In genomic region chr9:18317896-18318295, GRCh38 we compare ENCODE assay signal across 31 cellular contexts.
"Had no signal": no experiment of that assay in that cellular context is flagged by ENCODE, and none has a peak within 500 bp of the region (broad histone marks: within the 10 kb centered on the region; RNA-seq: fewer than 3 reads in every experiment).

No MANE protein-coding gene starts in this region.

- H3K27ac Mint-ChIP-seq: activated CD4-positive, alpha-beta memory T cell treated with anti-CD3 and anti-CD28 coated beads, Interleukin-2, amount 10 ng/mL, durations not matched to agents 7 days and 5 days; activated CD4-positive, alpha-beta T cell treated with anti-CD3 and anti-CD28 coated beads, Interleukin-2, amount 10 ng/mL, durations not matched to agents 24 days and 14 days; activated naive CD4-positive, alpha-beta T cell treated with anti-CD3 and anti-CD28 coated beads, Interleukin-2, amount 50 U/mL, for 24 hours; activated T-helper 2 cell treated with anti-CD3 and anti-CD28 coated beads, Interferon-gamma antibody, Interleukin-2, Interleukin-4, amounts not matched to agents 10 μg/mL and 5 μg/mL and 100 μg/mL, durations not matched to agents 14 hours and 24 hours and 36 hours; effector memory CD8-positive, alpha-beta T cell; naive thymus-derived CD4-positive, alpha-beta T cell; stimulated activated naive B cell treated with anti-CD40 and anti-IgM and Interleukin-4, amounts not matched to agents 10 μg/mL and 1 μg/mL and 100 μg/mL, for 72 hours had no signal

- H2AFZ ChIP-seq: parathyroid adenoma had no signal

- H3K36me3 Mint-ChIP-seq: activated naive CD4-positive, alpha-beta T cell treated with anti-CD3 and anti-CD28 coated beads, Interleukin-2, amount 50 U/mL, for 24 hours; naive thymus-derived CD4-positive, alpha-beta T cell; stimulated activated naive B cell treated with anti-CD40 and anti-IgM and Interleukin-4, amounts not matched to agents 10 μg/mL and 1 μg/mL and 100 μg/mL, for 72 hours had no signal

- H3K79me2 ChIP-seq: parathyroid adenoma had no signal

- H3K4me1 ChIP-seq: body of pancreas, esophagus squamous epithelium, parathyroid adenoma, psoas muscle, right atrium auricular region, stomach, suprapubic skin, tibial artery had no signal

- H3K4me3 Mint-ChIP-seq: activated CD4-positive, alpha-beta memory T cell treated with anti-CD3 and anti-CD28 coated beads, Interleukin-2, amount 10 ng/mL, durations not matched to agents 7 days and 5 days; activated CD4-positive, alpha-beta T cell treated with anti-CD3 and anti-CD28 coated beads, Interleukin-2, amount 10 ng/mL, durations not matched to agents 24 days and 14 days; activated naive CD4-positive, alpha-beta T cell treated with anti-CD3 and anti-CD28 coated beads, Interleukin-2, amount 50 U/mL, for 24 hours; activated T-cell treated with anti-CD3 and anti-CD28 coated beads, Interleukin-2, amount 50 U/mL, for 4 hours; effector memory CD8-positive, alpha-beta T cell; naive thymus-derived CD4-positive, alpha-beta T cell; neural crest cell; stimulated activated naive B cell treated with anti-CD40 and anti-IgM and Interleukin-4, amounts not matched to agents 10 μg/mL and 1 μg/mL and 100 μg/mL, for 72 hours had no signal

- H3K9me3 Mint-ChIP-seq: activated naive CD4-positive, alpha-beta T cell treated with anti-CD3 and anti-CD28 coated beads, Interleukin-2, amount 50 U/mL, for 24 hours; activated T-helper 2 cell treated with anti-CD3 and anti-CD28 coated beads, Interferon-gamma antibody, Interleukin-2, Interleukin-4, amounts not matched to agents 10 μg/mL and 5 μg/mL and 100 μg/mL, durations not matched to agents 14 hours and 24 hours and 36 hours had no signal

- DNase-seq: activated CD4-positive, alpha-beta memory T cell treated with anti-CD3 and anti-CD28 coated beads, Interleukin-2, amount 10 ng/mL, durations not matched to agents 7 days and 5 days; activated CD4-positive, alpha-beta T cell treated with anti-CD3 and anti-CD28 coated beads, Interleukin-2, amount 10 ng/mL, durations not matched to agents 24 days and 14 days; activated CD4-positive, CD25-positive, alpha-beta regulatory T cell treated with anti-CD3 and anti-CD28 coated beads, Interleukin-2, amount 50 U/mL, for 72 hours; activated CD8-positive, alpha-beta memory T cell treated with anti-CD3 and anti-CD28 coated beads, Interleukin-2, amount 50 U/mL, for 48 hours; activated T-cell treated with anti-CD3 and anti-CD28 coated beads, Interleukin-2, amount 50 U/mL, for 4 hours; anterior cingulate cortex; body of pancreas; cerebellar nuclear complex; cortex of kidney; effector memory CD8-positive, alpha-beta T cell; esophagus squamous epithelium; head of caudate nucleus; hippocampal formation; left colon; midbrain; naive thymus-derived CD4-positive, alpha-beta T cell; nucleus accumbens; psoas muscle; stimulated activated CD4-positive, alpha-beta T cell treated with anti-CD3 and anti-CD28 coated beads, Interleukin-1b, Interleukin-23, amount 100 ng/mL, for 48 hours; stimulated activated naive B cell treated with anti-CD40 and anti-IgM and Interleukin-4, amounts not matched to agents 10 μg/mL and 1 μg/mL and 100 μg/mL, for 72 hours; stomach; T-helper 2 cell; tibial artery had no signal

- H3K4me2 ChIP-seq: smooth muscle cell had no signal

- H3K9ac ChIP-seq: parathyroid adenoma had no signal

- H3K36me3 ChIP-seq: cardiac muscle cell, esophagus squamous epithelium, right atrium auricular region, stomach, suprapubic skin, tibial artery had no signal

- H3K4me1 Mint-ChIP-seq: activated CD4-positive, alpha-beta memory T cell treated with anti-CD3 and anti-CD28 coated beads, Interleukin-2, amount 10 ng/mL, durations not matched to agents 7 days and 5 days; activated CD4-positive, alpha-beta T cell treated with anti-CD3 and anti-CD28 coated beads, Interleukin-2, amount 10 ng/mL, durations not matched to agents 24 days and 14 days; activated naive CD4-positive, alpha-beta T cell treated with anti-CD3 and anti-CD28 coated beads, Interleukin-2, amount 50 U/mL, for 24 hours; naive thymus-derived CD4-positive, alpha-beta T cell; neural crest cell; stimulated activated naive B cell treated with anti-CD40 and anti-IgM and Interleukin-4, amounts not matched to agents 10 μg/mL and 1 μg/mL and 100 μg/mL, for 72 hours had no signal

- H3K27me3 Mint-ChIP-seq: activated CD4-positive, alpha-beta memory T cell treated with anti-CD3 and anti-CD28 coated beads, Interleukin-2, amount 10 ng/mL, durations not matched to agents 7 days and 5 days; activated CD4-positive, alpha-beta T cell treated with anti-CD3 and anti-CD28 coated beads, Interleukin-2, amount 10 ng/mL, durations not matched to agents 24 days and 14 days; effector memory CD8-positive, alpha-beta T cell; stimulated activated naive B cell treated with anti-CD40 and anti-IgM and Interleukin-4, amounts not matched to agents 10 μg/mL and 1 μg/mL and 100 μg/mL, for 72 hours had no signal

- H3K27me3 ChIP-seq: cardiac muscle cell, esophagus squamous epithelium, right atrium auricular region, stomach, suprapubic skin, tibial artery had no signal

- H3K9me3 ChIP-seq: body of pancreas, psoas muscle, right atrium auricular region, suprapubic skin had no signal

- H3K27ac ChIP-seq: body of pancreas, cardiac muscle cell, esophagus squamous epithelium, parathyroid adenoma, psoas muscle, right atrium auricular region, stomach, suprapubic skin, tibial artery had no signal

- H3K4me3 ChIP-seq: body of pancreas, cardiac muscle cell, esophagus squamous epithelium, psoas muscle, right atrium auricular region, smooth muscle cell, stomach, suprapubic skin, tibial artery had no signal
